ENCODE assay signal across 8 cellular contexts in genomic region chr7:17142831-17143541, GRCh38.
DNase-seq lines count a peak whose midpoint lies in the region; ATAC-seq and TF ChIP-seq lines count a peak whose summit lies in the region.

No MANE protein-coding gene starts in this region.

- peaks cover 72% of the 10 kb centered on the region for H3K4me1 Mint-ChIP-seq in stimulated activated naive CD8-positive, alpha-beta T cell treated with anti-CD3 and anti-CD28 coated beads, Interleukin-15, Interleukin-2, amounts not matched to agents 100 ng/mL and 50 ng/mL, for 24 hours (ENCODE audit: low read depth)
- H3K4me1 Mint-ChIP-seq in activated naive CD8-positive, alpha-beta T cell treated with anti-CD3 and anti-CD28 coated beads, Interleukin-2, amount 10 ng/mL, durations not matched to agents 7 days and 5 days: peaks cover 51% of the 10 kb centered on the region

- peak overlapping the region; percentile 58 for H3K4me3 Mint-ChIP-seq in stimulated activated naive CD8-positive, alpha-beta T cell treated with anti-CD3 and anti-CD28 coated beads, Interleukin-15, Interleukin-2, amounts not matched to agents 100 ng/mL and 50 ng/mL, for 24 hours
- peak overlapping the region; percentile 62 for H3K4me3 Mint-ChIP-seq in activated naive CD8-positive, alpha-beta T cell treated with anti-CD3 and anti-CD28 coated beads, Interleukin-2, amount 10 ng/mL, durations not matched to agents 7 days and 5 days

- POLR2A ChIA-PET in activated naive CD8-positive, alpha-beta T cell treated with anti-CD3 and anti-CD28 coated beads, Interleukin-2, amount 10 ng/mL, durations not matched to agents 7 days and 5 days (lab: Charles Lee): interaction anchor here (0.7 to 1.2 kb wide), 2 partner anchors 158 to 159 kb away, joined by 3 read pairs; no protein-coding TSS in a partner anchor

- TF ChIP-seq CTCF in upper lobe of right lung (IDR thresholded peaks at IDR 0.05): no peak

- peak overlapping the region; percentile 67 for H3K27ac ChIP-seq in upper lobe of right lung

- DNase-seq in stimulated activated naive CD8-positive, alpha-beta T cell treated with anti-CD3 and anti-CD28 coated beads, Interleukin-15, Interleukin-2, amounts not matched to agents 100 U/mL and 50 U/mL, for 24 hours: no peak
- DNase-seq in activated naive CD8-positive, alpha-beta T cell treated with anti-CD3 and anti-CD28 coated beads, Interleukin-2, amount 10 ng/mL, durations not matched to agents 7 days and 5 days: no peak
- DNase-seq in kidney tubule cell (ENCODE audit: low spot score) (peak; percentile 55), upper lobe of right lung (no peak), NCI-H1436 (lab: John Stamatoyannopoulos, UW) (no peak), SIG-M5 treated with dmso at 0.1 percent for 504 hours (lab: John Stamatoyannopoulos, UW; ENCODE audit: unreplicated experiment) (no peak), NCI-H226 (no peak)

- H3K27ac Mint-ChIP-seq in stimulated activated naive CD8-positive, alpha-beta T cell treated with anti-CD3 and anti-CD28 coated beads, Interleukin-15, Interleukin-2, amounts not matched to agents 100 ng/mL and 50 ng/mL, for 24 hours: peak overlapping the region; percentile 81
- peak overlapping the region; percentile 84 for H3K27ac Mint-ChIP-seq in activated naive CD8-positive, alpha-beta T cell treated with anti-CD3 and anti-CD28 coated beads, Interleukin-2, amount 10 ng/mL, durations not matched to agents 7 days and 5 days

- no peak for ATAC-seq in stimulated activated naive CD8-positive, alpha-beta T cell treated with anti-CD3 and anti-CD28 coated beads, Interleukin-15, Interleukin-2, amounts not matched to agents 100 U/mL and 50 U/mL, for 24 hours
- no peak for ATAC-seq in activated naive CD8-positive, alpha-beta T cell treated with anti-CD3 and anti-CD28 coated beads, Interleukin-2, amount 10 ng/mL, durations not matched to agents 7 days and 5 days (ENCODE audit: low read depth)
- ATAC-seq in upper lobe of right lung: no peak

- peaks cover 16% of the 10 kb centered on the region for H3K4me1 ChIP-seq in upper lobe of right lung

- no peaks in the 10 kb centered on the region for H3K27me3 ChIP-seq in upper lobe of right lung

- no peaks in the 10 kb centered on the region for H3K9me3 ChIP-seq in upper lobe of right lung

- no peaks in the 10 kb centered on the region for H3K36me3 Mint-ChIP-seq in stimulated activated naive CD8-positive, alpha-beta T cell treated with anti-CD3 and anti-CD28 coated beads, Interleukin-15, Interleukin-2, amounts not matched to agents 100 ng/mL and 50 ng/mL, for 24 hours (ENCODE audit: low read depth)
- H3K36me3 Mint-ChIP-seq in activated naive CD8-positive, alpha-beta T cell treated with anti-CD3 and anti-CD28 coated beads, Interleukin-2, amount 10 ng/mL, durations not matched to agents 7 days and 5 days: no peaks in the 10 kb centered on the region

- intact Hi-C loops in upper lobe of right lung (cut with DNase I): no loop called here

- peak overlapping the region; percentile 34 for H3K4me3 ChIP-seq in upper lobe of right lung

- H3K27me3 Mint-ChIP-seq in stimulated activated naive CD8-positive, alpha-beta T cell treated with anti-CD3 and anti-CD28 coated beads, Interleukin-15, Interleukin-2, amounts not matched to agents 100 ng/mL and 50 ng/mL, for 24 hours: no peaks in the 10 kb centered on the region
- H3K27me3 Mint-ChIP-seq in activated naive CD8-positive, alpha-beta T cell treated with anti-CD3 and anti-CD28 coated beads, Interleukin-2, amount 10 ng/mL, durations not matched to agents 7 days and 5 days: no peaks in the 10 kb centered on the region

- H3K9me3 Mint-ChIP-seq in stimulated activated naive CD8-positive, alpha-beta T cell treated with anti-CD3 and anti-CD28 coated beads, Interleukin-15, Interleukin-2, amounts not matched to agents 100 ng/mL and 50 ng/mL, for 24 hours: no peaks in the 10 kb centered on the region
- no peaks in the 10 kb centered on the region for H3K9me3 Mint-ChIP-seq in activated naive CD8-positive, alpha-beta T cell treated with anti-CD3 and anti-CD28 coated beads, Interleukin-2, amount 10 ng/mL, durations not matched to agents 7 days and 5 days

- H3K36me3 ChIP-seq in upper lobe of right lung: no peaks in the 10 kb centered on the region
